8 cellular contexts compared by ENCODE assay signal in the genomic region with DNA sequence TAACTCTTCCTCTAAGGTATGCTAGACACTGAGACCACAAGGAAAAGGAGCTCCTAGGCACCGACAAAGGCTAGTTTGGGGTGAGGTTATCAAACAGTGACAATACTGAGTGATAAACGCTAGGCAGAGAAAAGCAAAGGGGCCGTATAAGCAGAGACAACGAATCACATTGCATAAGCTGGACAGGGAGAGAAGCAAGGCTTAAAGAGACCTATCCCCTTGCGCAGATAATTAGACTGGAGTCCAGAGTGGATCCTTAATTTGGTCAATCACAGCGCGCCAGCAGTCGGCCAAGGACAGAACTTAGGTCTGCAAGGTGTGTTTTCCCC. TPM values are rescaled to one million over a fixed set of nuclear protein-coding genes. Genes with fewer than 3 reads are reported as not detected.
DNase-seq lines count a peak whose midpoint lies in the region; ATAC-seq and TF ChIP-seq lines count a peak whose summit lies in the region.

No MANE protein-coding gene starts in this region.

- H3K27me3 ChIP-seq in left ventricle myocardium inferior (ENCODE audit: low read depth) (no peaks in the 10 kb centered on the region), gastrocnemius medialis (no peaks in the 10 kb centered on the region)

- H3K27ac ChIP-seq in left ventricle myocardium inferior (replicated peaks) (peak overlapping the region; percentile 91), gastrocnemius medialis (peak overlapping the region; percentile 90 to 97 (median 92))

- H3K4me1 Mint-ChIP-seq in activated naive CD4-positive, alpha-beta T cell treated with anti-CD3 and anti-CD28 coated beads, Interleukin-2, amount 50 U/mL, for 24 hours = peaks cover 51% of the 10 kb centered on the region
- H3K4me1 Mint-ChIP-seq in activated B cell treated with CpG ODN at 0.5 μM for 24 hours = peaks cover 29% of the 10 kb centered on the region

- CTCF ChIA-PET in activated B cell treated with CpG ODN at 0.5 μM for 24 hours (lab: Charles Lee) = interaction anchor here (2.9 kb wide), 1 partner anchor 150 kb away, joined by 8 read pairs; no protein-coding TSS in a partner anchor

- H3K4me3 ChIP-seq in left ventricle myocardium inferior (peak overlapping the region; percentile 78), gastrocnemius medialis (peak overlapping the region; percentile 73 to 94 (median 76))

- in situ Hi-C loops in gastrocnemius medialis (cut with MboI; ENCODE audit: low sequenced_read_pairs in 4 of 4) = no loop called here

- DNase-seq in activated naive CD4-positive, alpha-beta T cell treated with Interleukin-2 at 50 U/mL for 16 hours = no peak
- DNase-seq in activated B cell treated with CpG ODN at 0.5 μM for 24 hours = no peak
- no peak for DNase-seq in left ventricle myocardium inferior
- DNase-seq in gastrocnemius medialis = no peak
- DNase-seq in activated gamma-delta T cell (lab: John Stamatoyannopoulos, UW) = no peak

- H3K27ac Mint-ChIP-seq in activated naive CD4-positive, alpha-beta T cell treated with anti-CD3 and anti-CD28 coated beads, Interleukin-2, amount 50 U/mL, for 24 hours = peak overlapping the region; percentile 96
- peak overlapping the region; percentile 99 for H3K27ac Mint-ChIP-seq in activated B cell treated with CpG ODN at 0.5 μM for 24 hours

- ATAC-seq in activated B cell treated with CpG ODN at 0.5 μM for 24 hours (ENCODE audit: low read depth) (no peak), gastrocnemius medialis (peak; percentile 9 to 28), GM21447 (IDR thresholded peaks at IDR 0.05; ENCODE audit: unreplicated experiment) (no peak), GM18867 (IDR thresholded peaks at IDR 0.05; ENCODE audit: unreplicated experiment) (no peak)

- H3K27me3 Mint-ChIP-seq in activated naive CD4-positive, alpha-beta T cell treated with anti-CD3 and anti-CD28 coated beads, Interleukin-2, amount 50 U/mL, for 24 hours = no peaks in the 10 kb centered on the region
- H3K27me3 Mint-ChIP-seq in activated B cell treated with CpG ODN at 0.5 μM for 24 hours = no peaks in the 10 kb centered on the region

- TF ChIP-seq POLR2A in gastrocnemius medialis (IDR thresholded peaks at IDR 0.05) = no peak

- H3K9me3 ChIP-seq in left ventricle myocardium inferior (replicated peaks) = no peaks in the 10 kb centered on the region
- no peaks in the 10 kb centered on the region for H3K9me3 ChIP-seq in gastrocnemius medialis

- no peaks in the 10 kb centered on the region for H3K9me3 Mint-ChIP-seq in activated naive CD4-positive, alpha-beta T cell treated with anti-CD3 and anti-CD28 coated beads, Interleukin-2, amount 50 U/mL, for 24 hours
- no peaks in the 10 kb centered on the region for H3K9me3 Mint-ChIP-seq in activated B cell treated with CpG ODN at 0.5 μM for 24 hours

- intact Hi-C loops in activated B cell treated with CpG ODN at 0.5 μM for 24 hours (cut with micrococcal nuclease) (loop anchor here (1.0 to 5.0 kb wide), 8 partner anchors 34 to 525 kb away; a partner anchor contains a TSS), left ventricle myocardium inferior (cut with micrococcal nuclease) (no loop called here), gastrocnemius medialis (cut with DNase I; ENCODE audit: low total_unique reads) (no loop called here)

- peak overlapping the region; percentile 97 for H3K4me3 Mint-ChIP-seq in activated naive CD4-positive, alpha-beta T cell treated with anti-CD3 and anti-CD28 coated beads, Interleukin-2, amount 50 U/mL, for 24 hours
- H3K4me3 Mint-ChIP-seq in activated B cell treated with CpG ODN at 0.5 μM for 24 hours = peak overlapping the region; percentile 98

- H3K4me1 ChIP-seq in left ventricle myocardium inferior (peaks cover 40% of the 10 kb centered on the region), gastrocnemius medialis (peaks cover 7 to 8% of the 10 kb centered on the region in 2 donors)

- POLR2A ChIA-PET in activated B cell treated with CpG ODN at 0.5 μM for 24 hours (lab: Charles Lee) = interaction anchor here (0.6 to 3.1 kb wide), 18 partner anchors 8 to 525 kb away, joined by 3 to 34 read pairs (median 4); a partner anchor contains a TSS

- H3K36me3 Mint-ChIP-seq in activated naive CD4-positive, alpha-beta T cell treated with anti-CD3 and anti-CD28 coated beads, Interleukin-2, amount 50 U/mL, for 24 hours = peaks cover 15% of the 10 kb centered on the region
- peaks cover 36% of the 10 kb centered on the region for H3K36me3 Mint-ChIP-seq in activated B cell treated with CpG ODN at 0.5 μM for 24 hours (ENCODE audit: low read depth)

- peaks cover 28% of the 10 kb centered on the region for H3K36me3 ChIP-seq in left ventricle myocardium inferior
- H3K36me3 ChIP-seq in gastrocnemius medialis = peaks cover 0 to 24% of the 10 kb centered on the region in 2 donors

- TF ChIP-seq CTCF in activated B cell treated with CpG ODN at 0.5 μM for 24 hours (IDR thresholded peaks at IDR 0.05) (no peak), left ventricle myocardium inferior (IDR thresholded peaks at IDR 0.05; ENCODE audit: borderline replicate concordance) (no peak), gastrocnemius medialis (IDR thresholded peaks at IDR 0.05 in 4 of 5, conservative IDR thresholded peaks at IDR 0.05 in 1 of 5) (no peak)

RNA-seq across cellular contexts. Expression of a gene that starts 0.5 kb away (rescaled TPM):
- total RNA-seq in activated B cell treated with CpG ODN at 0.5 μM for 24 hours (26.8 and 28.1 TPM in 2 replicates), left ventricle myocardium inferior (14.9 TPM), gastrocnemius medialis (10 to 100 TPM; 12.5 to 15.3 (median 13.6) TPM)

RNA-seq across cellular contexts. Expression of a gene that starts 50.9 kb away (rescaled TPM):
- total RNA-seq in activated B cell treated with CpG ODN at 0.5 μM for 24 hours (107 and 117 TPM in 2 replicates), left ventricle myocardium inferior (88.0 TPM), gastrocnemius medialis (10 to 100 TPM; 40.8 to 48.7 (median 43.3) TPM)

Comparison
In these comparisons a context has a peak if more than half of its experiments do, and no peak if none do; other contexts are left out.
1. ATAC-seq: peak in gastrocnemius medialis (2 of 2); none in activated B cell treated with CpG ODN at 0.5 μM for 24 hours (single experiment), GM21447 (single experiment) and GM18867 (single experiment).